1 cellular context compared by ENCODE assay signal in genomic region chr9:127858041-127858512, GRCh38.
TF ChIP-seq lines count a peak whose summit lies in the region.

No MANE protein-coding gene starts in this region.

TF ChIP-seq in HepG2, 621 proteins besides CTCF, POLR2A, EP300 and RAD21:
- TF ChIP-seq ZFX (CRISPR knock-in tag; IDR thresholded peaks at IDR 0.05; ENCODE audit: low read depth) (0 out of 2 replicates have a peak, but pooled peaks have one; percentile 7), NFATC3 (CRISPR knock-in tag; IDR thresholded peaks at IDR 0.05) (no peak), ZNF772 (CRISPR knock-in tag; IDR thresholded peaks at IDR 0.05) (no peak), SNAPC5 (CRISPR knock-in tag; IDR thresholded peaks at IDR 0.05; ENCODE audit: borderline replicate concordance) (no peak), KDM5A (IDR thresholded peaks at IDR 0.05; ENCODE audit: borderline replicate concordance, low read length) (no peak), NR2F6 (IDR thresholded peaks at IDR 0.05) (no peak), NR2F6 (CRISPR knock-in tag; IDR thresholded peaks at IDR 0.05) (no peak), ZFP82 (CRISPR knock-in tag; IDR thresholded peaks at IDR 0.05; ENCODE audit: borderline replicate concordance) (no peak), HIVEP1 (CRISPR knock-in tag; IDR thresholded peaks at IDR 0.05) (no peak), ETV6 (CRISPR knock-in tag; conservative IDR thresholded peaks at IDR 0.05) (no peak), DZIP1 (CRISPR knock-in tag; IDR thresholded peaks at IDR 0.05) (0 out of 2 replicates have a peak, but pooled peaks have one; percentile 40), HNRNPL (IDR thresholded peaks at IDR 0.05; ENCODE audit: low read depth, low read length) (peak; percentile 93), UBTF (CRISPR knock-in tag; IDR thresholded peaks at IDR 0.05) (no peak), ZNF691 (CRISPR knock-in tag; IDR thresholded peaks at IDR 0.05; ENCODE audit: borderline replicate concordance, low read depth) (0 out of 2 replicates have a peak, but pooled peaks have one; percentile 17), CBX5 (CRISPR knock-in tag; IDR thresholded peaks at IDR 0.05; ENCODE audit: borderline replicate concordance) (0 out of 2 replicates have a peak, but pooled peaks have one; percentile 13), MXD4 (CRISPR knock-in tag; IDR thresholded peaks at IDR 0.05) (no peak), ZIK1 (CRISPR knock-in tag; IDR thresholded peaks at IDR 0.05; ENCODE audit: borderline replicate concordance, low read depth) (no peak), SALL1 (CRISPR knock-in tag; IDR thresholded peaks at IDR 0.05) (peak; percentile 7; the same call in 1 of the 2 replicates), HIC2 (CRISPR knock-in tag; IDR thresholded peaks at IDR 0.05; ENCODE audit: low read depth) (peak; percentile 57; the same call in 1 of the 2 replicates), USF2 (IDR thresholded peaks at IDR 0.05; ENCODE audit: low read depth, low read length) (no peak), USF2 (CRISPR knock-in tag; IDR thresholded peaks at IDR 0.05; ENCODE audit: borderline replicate concordance) (no peak), ZFP90 (CRISPR knock-in tag; IDR thresholded peaks at IDR 0.05; ENCODE audit: borderline replicate concordance) (no peak), ZNF687 (CRISPR knock-in tag; IDR thresholded peaks at IDR 0.05) (peak; percentile 52; the same call in 1 of the 2 replicates), ZNF784 (CRISPR knock-in tag; IDR thresholded peaks at IDR 0.05; ENCODE audit: borderline replicate concordance) (0 out of 2 replicates have a peak, but pooled peaks have one; percentile 15), ZNF777 (CRISPR knock-in tag; IDR thresholded peaks at IDR 0.05) (no peak), ZBTB37 (CRISPR knock-in tag; IDR thresholded peaks at IDR 0.05) (no peak), NFRKB (IDR thresholded peaks at IDR 0.05) (no peak), ZNF609 (CRISPR knock-in tag; IDR thresholded peaks at IDR 0.05; ENCODE audit: borderline replicate concordance) (no peak)
TF ChIP-seq in HepG2: peak in this region for 9.
